ENCODE assay signal across 8 cellular contexts in genomic region chr2:3780477-3781402, GRCh38.
DNase-seq lines count a peak whose midpoint lies in the region; ATAC-seq, FAIRE-seq and TF ChIP-seq lines count a peak whose summit lies in the region.

No MANE protein-coding gene starts in this region.

- CTCF ChIA-PET in GM10248 (lab: Yijun Ruan, JAX), result interaction anchor here (0.6 to 3.3 kb wide), 16 partner anchors 9 to 385 kb away, joined by 3 to 25 read pairs (median 3); no protein-coding TSS in a partner anchor

- TF ChIP-seq POLR2A in Peyer's patch (IDR thresholded peaks at IDR 0.05), result no peak

- H3K36me3 ChIP-seq in Peyer's patch (no peaks in the 10 kb centered on the region), heart right ventricle (no peaks in the 10 kb centered on the region), small intestine (ENCODE audit: control insufficient read depth in 2 of 2, insufficient read depth in 2 of 2, low read length in 2 of 2) (no peaks in the 10 kb centered on the region)

- H3K27ac ChIP-seq in Peyer's patch (no peak overlapping the region), heart right ventricle (peak overlapping the region in 1 of 10 donors; percentile 15), small intestine (ENCODE audit: low read depth in 1 of 2, low read length in 1 of 2) (no peak overlapping the region)

- TF ChIP-seq CTCF in GM10248 (IDR thresholded peaks at IDR 0.05; ENCODE audit: control extremely low read depth, extremely low read depth, low read depth, missing control alignments) (peak; percentile 58), Peyer's patch (IDR thresholded peaks at IDR 0.05) (peak in 2 of 6 experiments; percentile 16 to 21), heart right ventricle (IDR thresholded peaks at IDR 0.05) (peak; percentile 38 to 80 (median 67))

- no peak overlapping the region for H3K4me3 ChIP-seq in Peyer's patch
- H3K4me3 ChIP-seq in heart right ventricle, result peak overlapping the region in 4 of 10 donors; percentile 13 to 21 (median 21)
- H3K4me3 ChIP-seq in small intestine (ENCODE audit: low read depth in 1 of 2, low read length in 2 of 2), result no peak overlapping the region

- intact Hi-C loops in heart right ventricle (cut with DNase I), result loop anchor here in 5 of 10 donors (2.0 to 5.0 kb wide), 2 partner anchors 52 to 53 kb away; no protein-coding TSS in a partner anchor

- POLR2A ChIA-PET in GM10248 (lab: Yijun Ruan, JAX), result no interaction called here

- H3K9me3 ChIP-seq in Peyer's patch (no peaks in the 10 kb centered on the region), heart right ventricle (no peaks in the 10 kb centered on the region), small intestine (ENCODE audit: control insufficient read depth, low read depth) (no peaks in the 10 kb centered on the region)

- ATAC-seq in GM21737 (IDR thresholded peaks at IDR 0.05; ENCODE audit: unreplicated experiment) (peak; percentile 97), heart right ventricle (peak in 7 of 8 donors; percentile 75 to 93 (median 86))

- H3K4me1 ChIP-seq in Peyer's patch (no peaks in the 10 kb centered on the region), heart right ventricle (peaks cover 0 to 16% (median 13%) of the 10 kb centered on the region in 9 donors), small intestine (ENCODE audit: control insufficient read depth in 2 of 2, insufficient read depth in 1 of 2, low read depth in 1 of 2, low read length in 1 of 2) (no peaks in the 10 kb centered on the region)

- 33 to 35% methylated on average over 23 of the region's 23 CpGs for WGBS in heart right ventricle, 2 donors
- WGBS in small intestine, 3 donors, result 39 to 52% (median 43%) methylated on average over 23 of the region's 23 CpGs

- peak; percentile 80 for DNase-seq in GM10248 (ENCODE audit: extremely low spot score)
- DNase-seq in KBM-7, result peak; percentile 85
- DNase-seq in Peyer's patch, result peak in 2 of 3 donors; percentile 20 to 63
- peak in 3 of 4 experiments; percentile 2 to 17 (median 7) for DNase-seq in activated naive CD4-positive, alpha-beta T cell (lab: John Stamatoyannopoulos, UW)
- peak; percentile 54 to 56 for DNase-seq in heart right ventricle
- DNase-seq in small intestine, result peak; percentile 25
- no peak for DNase-seq in mesenteric fat pad (ENCODE audit: low spot score)

- FAIRE-seq in small intestine (lab: Jason Lieb, UNC), result no peak

- in situ Hi-C loops in KBM-7 (cut with MboI; ENCODE audit: low pct_unique_long_range_greater_than_20kb, low sequenced_read_pairs), result no loop called here

- H3K27me3 ChIP-seq in Peyer's patch (no peaks in the 10 kb centered on the region), heart right ventricle (peaks cover 0 to 36% (median 0%) of the 10 kb centered on the region in 7 donors), small intestine (ENCODE audit: control insufficient read depth in 2 of 2, insufficient read depth in 2 of 2, low read length in 2 of 2) (no peaks in the 10 kb centered on the region)
